ENCODE assay signal across 1 cellular context in the genomic region with DNA sequence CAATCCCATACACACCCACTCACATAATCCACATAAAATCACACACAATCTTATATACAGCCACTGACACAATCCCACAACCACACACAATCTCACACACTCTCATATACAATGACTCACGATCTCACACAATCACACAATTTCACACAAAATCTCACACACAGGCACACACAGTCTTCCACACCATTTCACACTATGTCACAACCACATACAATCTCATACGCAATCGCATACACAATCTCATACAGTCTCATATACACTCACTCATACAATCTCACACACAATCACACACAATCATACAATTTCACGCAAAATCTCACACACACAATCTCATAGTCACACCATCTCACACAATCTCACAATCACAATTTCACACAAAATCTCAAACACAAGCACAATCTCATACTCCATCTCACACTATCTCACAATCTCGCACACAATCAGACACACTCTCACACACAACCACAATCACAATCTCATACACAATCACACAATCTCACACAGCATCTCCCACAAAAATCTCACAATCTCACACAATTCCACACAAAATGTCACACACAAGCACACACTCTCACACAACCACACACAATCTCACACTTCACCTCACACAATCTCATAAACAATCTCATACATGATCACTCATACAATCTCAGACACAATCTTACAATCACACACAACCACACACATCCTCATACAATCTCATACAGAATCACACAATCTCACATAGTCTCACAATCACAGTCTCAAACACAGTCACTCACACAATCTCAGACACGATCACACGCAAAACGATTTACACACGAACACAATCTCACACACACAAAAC.
TF ChIP-seq lines count a peak whose summit lies in the region.

No MANE protein-coding gene starts in this region.

TF ChIP-seq in HCT116, 20 proteins besides CTCF, POLR2A, EP300 and RAD21:
- TF ChIP-seq SRF (IDR thresholded peaks at IDR 0.05; ENCODE audit: low read depth) (no peak), CBX3 (IDR thresholded peaks at IDR 0.05; ENCODE audit: low read depth) (no peak), EGR1 (IDR thresholded peaks at IDR 0.05; ENCODE audit: low read depth) (no peak), ZNF274 (IDR thresholded peaks at IDR 0.05; ENCODE audit: low read depth, low read length) (no peak), TCF7L2 (IDR thresholded peaks at IDR 0.05; ENCODE audit: borderline replicate concordance, extremely low read depth, insufficient read depth, insufficient read length) (no peak), EZH2 (IDR thresholded peaks at IDR 0.05) (no peak), EZH2phosphoT487 (IDR thresholded peaks at IDR 0.05; ENCODE audit: borderline replicate concordance) (no peak), ELF1 (IDR thresholded peaks at IDR 0.05; ENCODE audit: borderline replicate concordance, low read depth) (no peak), YY1 (IDR thresholded peaks at IDR 0.05; ENCODE audit: extremely low read depth, insufficient replicate concordance, low read depth, low read length) (no peak), SIN3A (IDR thresholded peaks at IDR 0.05; ENCODE audit: low read depth) (no peak), JUND (IDR thresholded peaks at IDR 0.05) (no peak)
- TF ChIP-seq, protein P1, sequence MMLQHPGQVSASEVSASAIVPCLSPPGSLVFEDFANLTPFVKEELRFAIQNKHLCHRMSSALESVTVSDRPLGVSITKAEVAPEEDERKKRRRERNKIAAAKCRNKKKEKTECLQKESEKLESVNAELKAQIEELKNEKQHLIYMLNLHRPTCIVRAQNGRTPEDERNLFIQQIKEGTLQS (IDR thresholded peaks at IDR 0.05), result no peak
